Comparison of ENCODE assay signal across 9 cellular contexts in the genomic region with DNA sequence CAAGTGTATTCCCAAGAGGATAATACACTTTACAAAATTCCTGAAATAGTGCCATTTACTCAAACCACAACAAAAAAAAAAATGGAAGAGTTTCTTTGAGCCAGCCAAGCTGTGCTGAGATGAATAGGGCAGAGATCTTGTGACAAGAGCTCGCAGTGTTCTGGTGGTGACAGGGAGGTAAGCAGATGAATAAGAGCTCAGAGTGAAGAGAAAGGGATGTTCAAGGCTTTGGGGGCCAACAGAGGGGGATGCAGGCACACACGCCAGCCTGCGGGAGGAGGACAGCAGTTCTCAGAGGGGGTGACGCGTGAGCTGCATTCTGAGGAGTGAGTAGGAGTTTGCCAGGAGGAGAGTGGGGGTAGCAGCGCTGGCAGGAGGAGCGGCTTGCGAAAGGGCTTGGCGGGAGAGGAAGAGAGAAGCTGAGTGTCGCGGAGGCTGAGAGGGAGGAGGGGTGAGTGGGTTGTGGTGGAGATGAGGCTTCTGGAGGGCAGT.
DNase-seq lines count a peak whose midpoint lies in the region; ATAC-seq and TF ChIP-seq lines count a peak whose summit lies in the region.
"Had no signal": no experiment of that assay in that cellular context is flagged by ENCODE, and none has a peak within 500 bp of the region (broad histone marks: within the 10 kb centered on the region; RNA-seq: fewer than 3 reads in every experiment).

No MANE protein-coding gene starts in this region.

- H3K4me1 ChIP-seq in colonic mucosa (no peaks in the 10 kb centered on the region), upper lobe of right lung (peaks cover 10% of the 10 kb centered on the region)
- H3K4me1 ChIP-seq: A549 had no signal

- intact Hi-C loops in colonic mucosa (cut with DNase I) (no loop called here), lower leg skin (cut with DNase I; ENCODE audit: low total_unique reads) (no loop called here), upper lobe of right lung (cut with DNase I) (no loop called here)

- H3K9me3 ChIP-seq in colonic mucosa (no peaks in the 10 kb centered on the region), upper lobe of right lung (no peaks in the 10 kb centered on the region)
- H3K9me3 ChIP-seq: A549 had no signal

- no peak overlapping the region for H3K9ac ChIP-seq in colonic mucosa (ENCODE audit: low read depth in 2 of 2, low read length in 2 of 2)

- H3K4me3 ChIP-seq in colonic mucosa (no peak overlapping the region), lower leg skin (ENCODE audit: low read depth, poor library complexity, severe bottlenecking) (no peak overlapping the region), upper lobe of right lung (no peak overlapping the region)
- H3K4me3 ChIP-seq: A549 had no signal

- H3K27me3 ChIP-seq in colonic mucosa (no peaks in the 10 kb centered on the region), upper lobe of right lung (no peaks in the 10 kb centered on the region)

- WGBS in lower leg skin, 2 donors: 70 to 71% methylated on average over 11 of the region's 11 CpGs

- no peaks in the 10 kb centered on the region for H3K36me3 ChIP-seq in colonic mucosa
- peaks cover 57% of the 10 kb centered on the region for H3K36me3 ChIP-seq in upper lobe of right lung

- no peak for TF ChIP-seq POLR2A in lower leg skin (IDR thresholded peaks at IDR 0.05)

- no peak for TF ChIP-seq CTCF in colonic mucosa (IDR thresholded peaks at IDR 0.05)
- no peak for TF ChIP-seq CTCF in lower leg skin (IDR thresholded peaks at IDR 0.05)
- TF ChIP-seq CTCF in upper lobe of right lung (IDR thresholded peaks at IDR 0.05): no peak

- peak; percentile 73 for ATAC-seq in upper lobe of right lung
- ATAC-seq: A549 had no signal

- H3K27ac ChIP-seq in colonic mucosa (no peak overlapping the region), upper lobe of right lung (peak overlapping the region; percentile 28)
- H3K27ac ChIP-seq: A549 had no signal

- DNase-seq in SIG-M5 treated with dmso at 0.1 percent for 504 hours (lab: John Stamatoyannopoulos, UW; ENCODE audit: unreplicated experiment): peak; percentile 19
- DNase-seq in SIG-M5 (lab: John Stamatoyannopoulos, UW): no peak
- DNase-seq in colonic mucosa: peak; percentile 30
- DNase-seq in lower leg skin (ENCODE audit: low spot score in 2 of 2): peak; percentile 30 to 89
- peak; percentile 77 for DNase-seq in upper lobe of right lung
- no peak for DNase-seq in DMS 273 treated with DMSO at 0.1 percent for 48 hours (lab: John Stamatoyannopoulos, UW)
- DNase-seq in activated naive CD4-positive, alpha-beta T cell treated with anti-CD3 and anti-CD28 coated beads, Interleukin-2, amount 50 U/mL, for 16 hours: no peak
- no peak for DNase-seq in COR-L47 (lab: John Stamatoyannopoulos, UW)

Comparison
In these comparisons a context has a peak if more than half of its experiments do, and no peak if none do; other contexts are left out.
1. DNase-seq: peak in SIG-M5 treated with dmso at 0.1 percent for 504 hours (single experiment), colonic mucosa (single experiment), lower leg skin (2 of 2) and upper lobe of right lung (single experiment); none in SIG-M5 (single experiment), DMS 273 treated with DMSO at 0.1 percent for 48 hours (single experiment), activated naive CD4-positive, alpha-beta T cell treated with anti-CD3 and anti-CD28 coated beads, Interleukin-2, amount 50 U/mL, for 16 hours (single experiment) and COR-L47 (single experiment).